Comparison of ENCODE assay signal across 12 cellular contexts in genomic region chr3:63141-63845, GRCh38.
A peak's percentile ranks its signal among the peaks of the same experiment; 100 is the strongest.
DNase-seq lines count a peak whose midpoint lies in the region; ATAC-seq and TF ChIP-seq lines count a peak whose summit lies in the region.
"Had no signal": no experiment of that assay in that cellular context is flagged by ENCODE, and none has a peak within 500 bp of the region (broad histone marks: within the 10 kb centered on the region; RNA-seq: fewer than 3 reads in every experiment).

No MANE protein-coding gene starts in this region.

- H3K4me3 Mint-ChIP-seq in GM23338 (no peak overlapping the region), type B pancreatic cell (no peak overlapping the region)
- H3K4me3 Mint-ChIP-seq: activated T-cell treated with anti-CD3 and anti-CD28 coated beads, Interleukin-2, amount 50 U/mL, for 72 hours had no signal

- no peaks in the 10 kb centered on the region for H3K27me3 ChIP-seq in GM23338 (ENCODE audit: insufficient read depth)
- H3K27me3 ChIP-seq in neuronal stem cell (ENCODE audit: control insufficient read depth in 3 of 3, insufficient read depth in 3 of 3, low read depth in 1 of 3, low read length in 3 of 3): no peaks in the 10 kb centered on the region
- H3K27me3 ChIP-seq: ovary had no signal

- H3K36me3 Mint-ChIP-seq in GM23338 (ENCODE audit: low read depth) (peaks cover 38% of the 10 kb centered on the region), type B pancreatic cell (no peaks in the 10 kb centered on the region)

- no peak overlapping the region for H3K14ac ChIP-seq in neuronal stem cell (ENCODE audit: low read length)

- DNase-seq in GM23338 (ENCODE audit: low spot score) (no peak), NCI-H748 treated with DMSO at 0.1 percent for 48 hours (lab: John Stamatoyannopoulos, UW) (peak; percentile 49), fibroblast of mammary gland (ENCODE audit: low read depth) (peak; percentile 41), neuronal stem cell (ENCODE audit: low spot score) (no peak), type B pancreatic cell (ENCODE audit: extremely low spot score, unreplicated experiment) (no peak), T-helper 9 cell (no peak), ureter (ENCODE audit: low spot score) (no peak)
- DNase-seq: activated CD4-positive, alpha-beta T cell treated with anti-CD3 and anti-CD28 coated beads, Interleukin-2, amount 50 U/mL, for 48 hours; activated T-cell treated with anti-CD3 and anti-CD28 coated beads, Interleukin-2, amount 50 U/mL, for 72 hours; H7; ovary had no signal

- H4K8ac ChIP-seq in neuronal stem cell (ENCODE audit: low read depth, low read length): no peak overlapping the region

- no peaks in the 10 kb centered on the region for H3K36me3 ChIP-seq in GM23338 (ENCODE audit: insufficient read depth)
- H3K36me3 ChIP-seq in neuronal stem cell (replicated peaks in 1 of 2; ENCODE audit: control insufficient read depth in 2 of 2, insufficient read depth in 2 of 2, low read length in 2 of 2): no peaks in the 10 kb centered on the region
- H3K36me3 ChIP-seq: ovary had no signal

- H2AFZ ChIP-seq in GM23338: 0 out of 2 replicates have a peak overlapping the region, but pooled peaks have one; percentile 24
- peak overlapping the region; percentile 66 for H2AFZ ChIP-seq in neuronal stem cell (ENCODE audit: low read length)

- H3K27me3 Mint-ChIP-seq in GM23338 (ENCODE audit: insufficient read depth, low read depth, poor library complexity) (peaks cover 6% of the 10 kb centered on the region), type B pancreatic cell (peaks cover 28% of the 10 kb centered on the region)

- H3K18ac ChIP-seq in neuronal stem cell (ENCODE audit: low read length): no peak overlapping the region

- H3K9me3 Mint-ChIP-seq in GM23338 (peaks cover 94% of the 10 kb centered on the region), type B pancreatic cell (no peaks in the 10 kb centered on the region)
- H3K9me3 Mint-ChIP-seq: activated T-cell treated with anti-CD3 and anti-CD28 coated beads, Interleukin-2, amount 50 U/mL, for 72 hours had no signal

- ATAC-seq in GM23338 (no peak), GM18909 (IDR thresholded peaks at IDR 0.05; ENCODE audit: poor library complexity, unreplicated experiment) (no peak)
- ATAC-seq: activated T-cell treated with anti-CD3 and anti-CD28 coated beads, Interleukin-2, amount 50 U/mL, for 72 hours had no signal

- H4K91ac ChIP-seq in neuronal stem cell (ENCODE audit: low read depth, low read length, poor library complexity): no peak overlapping the region

- H3F3A ChIP-seq in GM23338 (replicated peaks; ENCODE audit: low read depth): no peaks in the 10 kb centered on the region

- no peaks in the 10 kb centered on the region for H3K9me2 ChIP-seq in GM23338 (ENCODE audit: insufficient read depth)

- H3K23ac ChIP-seq in neuronal stem cell (ENCODE audit: low read depth, low read length, poor library complexity): no peak overlapping the region

- H2BK12ac ChIP-seq in neuronal stem cell (ENCODE audit: low read length): no peak overlapping the region

- H3K4me1 ChIP-seq in GM23338 (ENCODE audit: insufficient read depth) (no peaks in the 10 kb centered on the region; the same call in 1 of the 2 replicates), neuronal stem cell (ENCODE audit: control insufficient read depth in 2 of 2, insufficient read depth in 1 of 2, low read depth in 1 of 2, low read length in 2 of 2) (peaks cover 4 to 5% of the 10 kb centered on the region in 2 donors)

- WGBS in neuronal stem cell (ENCODE audit: extremely low coverage in 2 of 2, insufficient read length in 2 of 2, insufficient replicate concordance in 1 of 2), 2 donors: no CpG with 5 or more reads among the region's 7 CpGs

- H2BK15ac ChIP-seq in neuronal stem cell (ENCODE audit: low read length): no peak overlapping the region

- H4K20me1 ChIP-seq in GM23338 (replicated peaks; ENCODE audit: insufficient read depth): no peaks in the 10 kb centered on the region

- no peaks in the 10 kb centered on the region for H3K79me1 ChIP-seq in neuronal stem cell (ENCODE audit: low read depth, low read length)

- H3K27ac ChIP-seq in GM23338 (ENCODE audit: low read depth) (no peak overlapping the region), neuronal stem cell (replicated peaks; ENCODE audit: low read length) (no peak overlapping the region)
- H3K27ac ChIP-seq: ovary had no signal

- H3K4me2 ChIP-seq in GM23338: no peak overlapping the region
- no peak overlapping the region for H3K4me2 ChIP-seq in neuronal stem cell (ENCODE audit: insufficient read depth, low read length, poor library complexity, severe bottlenecking)

- H3K27ac Mint-ChIP-seq in GM23338 (no peak overlapping the region), type B pancreatic cell (no peak overlapping the region)
- H3K27ac Mint-ChIP-seq: activated T-cell treated with anti-CD3 and anti-CD28 coated beads, Interleukin-2, amount 50 U/mL, for 72 hours had no signal

- H2BK120ac ChIP-seq in neuronal stem cell (ENCODE audit: low read depth, low read length): no peak overlapping the region

- no peak overlapping the region for H2BK5ac ChIP-seq in neuronal stem cell (ENCODE audit: low read length)

- no peak overlapping the region for H2AK5ac ChIP-seq in neuronal stem cell (ENCODE audit: low read depth, low read length)

- no peaks in the 10 kb centered on the region for H3K79me2 ChIP-seq in GM23338 (replicated peaks; ENCODE audit: insufficient read depth)

- no peak overlapping the region for H3K4ac ChIP-seq in neuronal stem cell (ENCODE audit: low read length)

- H3K4me1 Mint-ChIP-seq in GM23338: no peaks in the 10 kb centered on the region
- no peaks in the 10 kb centered on the region for H3K4me1 Mint-ChIP-seq in type B pancreatic cell (ENCODE audit: unreplicated experiment)

- TF ChIP-seq CTCF in GM23338 (conservative IDR thresholded peaks at IDR 0.05; ENCODE audit: low read depth in 2 of 2): no peak
- no peak for TF ChIP-seq CTCF in fibroblast of mammary gland (conservative IDR thresholded peaks at IDR 0.05; ENCODE audit: control insufficient read depth, insufficient read depth, low read depth, low read length)
- TF ChIP-seq CTCF in type B pancreatic cell (conservative IDR thresholded peaks at IDR 0.05): no peak

- H3K9me3 ChIP-seq in neuronal stem cell (replicated peaks in 1 of 2; ENCODE audit: control insufficient read depth in 2 of 2, insufficient read depth in 1 of 2, low read depth in 1 of 2, low read length in 2 of 2): no peaks in the 10 kb centered on the region
- H3K9me3 ChIP-seq: ovary had no signal

- H3K9ac ChIP-seq in neuronal stem cell (ENCODE audit: low read depth, low read length, poor library complexity): no peak overlapping the region

- H3K4me3 ChIP-seq in GM23338 (no peak overlapping the region), fibroblast of mammary gland (ENCODE audit: control insufficient read depth, low read depth, low read length) (no peak overlapping the region), neuronal stem cell (ENCODE audit: low read length in 2 of 2) (no peak overlapping the region)
- H3K4me3 ChIP-seq: ovary had no signal

Comparison
In these comparisons a context has a peak if more than half of its experiments do, and no peak if none do; other contexts are left out.
1. DNase-seq: peak in NCI-H748 treated with DMSO at 0.1 percent for 48 hours (single experiment) and fibroblast of mammary gland (single experiment); none in GM23338 (single experiment), neuronal stem cell (single experiment), type B pancreatic cell (single experiment), T-helper 9 cell (single experiment) and ureter (single experiment).